Comparison of ENCODE assay signal across 14 cellular contexts in the genomic region with DNA sequence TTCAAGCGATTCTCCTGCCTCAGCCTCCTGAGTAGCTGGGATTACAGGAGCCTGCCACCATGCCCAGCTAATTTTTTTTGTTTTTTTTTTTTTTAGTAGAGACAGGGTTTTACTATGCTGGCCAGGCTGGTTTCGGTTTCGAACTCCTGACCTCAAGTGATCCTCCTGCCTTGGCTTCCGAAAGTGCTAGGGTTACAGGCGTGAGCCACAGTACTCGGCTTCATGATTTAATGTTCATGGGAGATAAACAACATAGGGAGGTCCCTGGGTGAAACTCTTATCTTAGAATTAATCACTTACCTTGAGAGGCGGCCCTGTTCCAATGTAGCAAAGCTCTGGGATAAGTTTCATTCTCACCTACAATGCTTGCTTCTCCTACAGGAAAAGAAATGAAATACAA. TPM values are rescaled to one million over a fixed set of nuclear protein-coding genes. Genes with fewer than 3 reads are reported as not detected.
A peak's percentile ranks its signal among the peaks of the same experiment; 100 is the strongest.
DNase-seq lines count a peak whose midpoint lies in the region; ATAC-seq and TF ChIP-seq lines count a peak whose summit lies in the region.
"Had no signal": no experiment of that assay in that cellular context is flagged by ENCODE, and none has a peak within 500 bp of the region (broad histone marks: within the 10 kb centered on the region; RNA-seq: fewer than 3 reads in every experiment).

No MANE protein-coding gene starts in this region.

- H3K4me1 ChIP-seq in left ventricle myocardium inferior, result no peaks in the 10 kb centered on the region
- H3K4me1 ChIP-seq: thyroid gland had no signal

- peak overlapping the region; percentile 69 for H3K27ac Mint-ChIP-seq in nephron progenitor cell
- H3K27ac Mint-ChIP-seq: activated CD4-positive, alpha-beta T cell treated with anti-CD3 and anti-CD28 coated beads, Interleukin-2, amount 10 ng/mL, durations not matched to agents 24 days and 14 days had no signal

- no peaks in the 10 kb centered on the region for H3K27me3 ChIP-seq in left ventricle myocardium inferior (ENCODE audit: low read depth)
- H3K27me3 ChIP-seq: ovary, thyroid gland had no signal

- ATAC-seq in GM19351 (IDR thresholded peaks at IDR 0.05; ENCODE audit: unreplicated experiment) (peak; percentile 87), HG02678 (IDR thresholded peaks at IDR 0.05; ENCODE audit: unreplicated experiment) (peak; percentile 97), HG03520 (IDR thresholded peaks at IDR 0.05; ENCODE audit: unreplicated experiment) (peak; percentile 90), left ventricle myocardium superior (no peak)
- ATAC-seq: esophagus mucosa had no signal

- no peak for DNase-seq in nephron progenitor cell
- DNase-seq in left ventricle myocardium inferior, result no peak
- no peak for DNase-seq in left ventricle myocardium superior
- no peak for DNase-seq in NCI-H748 (lab: John Stamatoyannopoulos, UW; ENCODE audit: unreplicated experiment)
- DNase-seq: activated CD4-positive, alpha-beta T cell treated with anti-CD3 and anti-CD28 coated beads, Interleukin-2, amount 10 ng/mL, durations not matched to agents 24 days and 14 days; islet precursor cell; NCI-H2171; ovary; thyroid gland had no signal

- H3K9me3 Mint-ChIP-seq in nephron progenitor cell, result no peaks in the 10 kb centered on the region
- H3K9me3 Mint-ChIP-seq: IgD-negative memory B cell had no signal

- H3K36me3 ChIP-seq in left ventricle myocardium inferior, result peaks cover 95% of the 10 kb centered on the region
- H3K36me3 ChIP-seq: ovary had no signal

- H3K4me3 ChIP-seq in left ventricle myocardium inferior, result no peak overlapping the region
- H3K4me3 ChIP-seq: ovary, thyroid gland had no signal

- no peaks in the 10 kb centered on the region for H3K9me3 ChIP-seq in left ventricle myocardium inferior (replicated peaks)
- H3K9me3 ChIP-seq: ovary, thyroid gland had no signal

- no peak overlapping the region for H3K27ac ChIP-seq in left ventricle myocardium inferior (replicated peaks)
- H3K27ac ChIP-seq: ovary, thyroid gland had no signal

- no peak overlapping the region for H3K4me3 Mint-ChIP-seq in nephron progenitor cell
- H3K4me3 Mint-ChIP-seq: activated CD4-positive, alpha-beta T cell treated with anti-CD3 and anti-CD28 coated beads, Interleukin-2, amount 10 ng/mL, durations not matched to agents 24 days and 14 days had no signal

- H3K4me1 Mint-ChIP-seq in nephron progenitor cell, result no peaks in the 10 kb centered on the region
- H3K4me1 Mint-ChIP-seq: IgD-negative memory B cell had no signal

- H3K36me3 Mint-ChIP-seq in nephron progenitor cell (ENCODE audit: low read depth), result peaks cover 53% of the 10 kb centered on the region

- H3K27me3 Mint-ChIP-seq in nephron progenitor cell (ENCODE audit: low read depth, poor library complexity), result no peaks in the 10 kb centered on the region
- H3K27me3 Mint-ChIP-seq: activated CD4-positive, alpha-beta T cell treated with anti-CD3 and anti-CD28 coated beads, Interleukin-2, amount 10 ng/mL, durations not matched to agents 24 days and 14 days; IgD-negative memory B cell had no signal

- intact Hi-C loops in left ventricle myocardium inferior (cut with micrococcal nuclease), result no loop called here
- intact Hi-C loops in left ventricle myocardium superior (cut with micrococcal nuclease), result no loop called here

- TF ChIP-seq CTCF in nephron progenitor cell (IDR thresholded peaks at IDR 0.05) (no peak), left ventricle myocardium inferior (IDR thresholded peaks at IDR 0.05; ENCODE audit: borderline replicate concordance) (no peak)

RNA-seq across cellular contexts. Expression of a gene that starts 48.3 kb away (rescaled TPM):
- total RNA-seq in left ventricle myocardium inferior (54.4 TPM), left ventricle myocardium superior (55.1 TPM)
